Comparison of ENCODE assay signal across 2 cellular contexts in the genomic region with DNA sequence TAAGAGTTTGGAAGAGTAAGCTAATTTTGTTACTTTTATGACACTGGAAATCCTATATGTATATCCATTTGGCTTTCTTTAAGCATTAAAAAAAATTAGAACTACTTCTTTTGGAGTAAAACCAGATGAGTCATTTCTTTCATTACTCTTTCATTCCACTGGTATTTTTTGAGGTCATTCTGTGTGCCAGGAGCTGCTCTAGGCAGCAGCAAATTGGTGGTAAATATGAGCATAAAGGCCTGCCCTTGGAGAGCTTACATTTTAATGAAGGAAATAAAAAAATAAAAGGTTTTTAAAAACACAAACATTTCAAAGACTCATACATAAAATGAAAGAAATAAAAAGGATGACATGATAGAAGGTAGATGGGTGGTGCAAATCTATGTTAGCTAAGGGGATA.
TF ChIP-seq lines count a peak whose summit lies in the region.

No MANE protein-coding gene starts in this region.

TF ChIP-seq in endothelial cell of umbilical vein, 7 proteins besides CTCF, POLR2A, EP300 and RAD21:
- TF ChIP-seq, protein P1, sequence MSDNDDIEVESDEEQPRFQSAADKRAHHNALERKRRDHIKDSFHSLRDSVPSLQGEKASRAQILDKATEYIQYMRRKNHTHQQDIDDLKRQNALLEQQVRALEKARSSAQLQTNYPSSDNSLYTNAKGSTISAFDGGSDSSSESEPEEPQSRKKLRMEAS (IDR thresholded peaks at IDR 0.05; ENCODE audit: insufficient read depth, insufficient read length), result no peak
- TF ChIP-seq GATA2 (IDR thresholded peaks at IDR 0.05; ENCODE audit: insufficient read depth, insufficient read length, low read depth, low read length), result no peak
- TF ChIP-seq EZH2 (IDR thresholded peaks at IDR 0.05; ENCODE audit: borderline replicate concordance, low read depth, low read length, severe bottlenecking), result no peak
- peak; percentile 3 for TF ChIP-seq FOS (IDR thresholded peaks at IDR 0.05; ENCODE audit: borderline replicate concordance, insufficient read depth, low read length)
- TF ChIP-seq JUN (IDR thresholded peaks at IDR 0.05; ENCODE audit: borderline replicate concordance, insufficient read depth, insufficient read length, low read depth), result no peak
- no peak for TF ChIP-seq MYC (IDR thresholded peaks at IDR 0.05; ENCODE audit: low read depth, low read length)
- no peak for TF ChIP-seq POLR2AphosphoS5 (IDR thresholded peaks at IDR 0.05; ENCODE audit: insufficient read depth, low read depth, low read length)

TF ChIP-seq in HepG2, 621 proteins besides CTCF, POLR2A, EP300 and RAD21:
- no peak for TF ChIP-seq HNRNPL (IDR thresholded peaks at IDR 0.05; ENCODE audit: low read depth, low read length)
- no peak for TF ChIP-seq PCBP1 (IDR thresholded peaks at IDR 0.05; ENCODE audit: borderline replicate concordance, low read depth, low read length)
- TF ChIP-seq ZNF768 (CRISPR knock-in tag; IDR thresholded peaks at IDR 0.05), result no peak
- TF ChIP-seq ZNF841 (CRISPR knock-in tag; IDR thresholded peaks at IDR 0.05; ENCODE audit: borderline replicate concordance), result no peak
- TF ChIP-seq MLLT10 (CRISPR knock-in tag; IDR thresholded peaks at IDR 0.05), result no peak
- TF ChIP-seq, protein P2, sequence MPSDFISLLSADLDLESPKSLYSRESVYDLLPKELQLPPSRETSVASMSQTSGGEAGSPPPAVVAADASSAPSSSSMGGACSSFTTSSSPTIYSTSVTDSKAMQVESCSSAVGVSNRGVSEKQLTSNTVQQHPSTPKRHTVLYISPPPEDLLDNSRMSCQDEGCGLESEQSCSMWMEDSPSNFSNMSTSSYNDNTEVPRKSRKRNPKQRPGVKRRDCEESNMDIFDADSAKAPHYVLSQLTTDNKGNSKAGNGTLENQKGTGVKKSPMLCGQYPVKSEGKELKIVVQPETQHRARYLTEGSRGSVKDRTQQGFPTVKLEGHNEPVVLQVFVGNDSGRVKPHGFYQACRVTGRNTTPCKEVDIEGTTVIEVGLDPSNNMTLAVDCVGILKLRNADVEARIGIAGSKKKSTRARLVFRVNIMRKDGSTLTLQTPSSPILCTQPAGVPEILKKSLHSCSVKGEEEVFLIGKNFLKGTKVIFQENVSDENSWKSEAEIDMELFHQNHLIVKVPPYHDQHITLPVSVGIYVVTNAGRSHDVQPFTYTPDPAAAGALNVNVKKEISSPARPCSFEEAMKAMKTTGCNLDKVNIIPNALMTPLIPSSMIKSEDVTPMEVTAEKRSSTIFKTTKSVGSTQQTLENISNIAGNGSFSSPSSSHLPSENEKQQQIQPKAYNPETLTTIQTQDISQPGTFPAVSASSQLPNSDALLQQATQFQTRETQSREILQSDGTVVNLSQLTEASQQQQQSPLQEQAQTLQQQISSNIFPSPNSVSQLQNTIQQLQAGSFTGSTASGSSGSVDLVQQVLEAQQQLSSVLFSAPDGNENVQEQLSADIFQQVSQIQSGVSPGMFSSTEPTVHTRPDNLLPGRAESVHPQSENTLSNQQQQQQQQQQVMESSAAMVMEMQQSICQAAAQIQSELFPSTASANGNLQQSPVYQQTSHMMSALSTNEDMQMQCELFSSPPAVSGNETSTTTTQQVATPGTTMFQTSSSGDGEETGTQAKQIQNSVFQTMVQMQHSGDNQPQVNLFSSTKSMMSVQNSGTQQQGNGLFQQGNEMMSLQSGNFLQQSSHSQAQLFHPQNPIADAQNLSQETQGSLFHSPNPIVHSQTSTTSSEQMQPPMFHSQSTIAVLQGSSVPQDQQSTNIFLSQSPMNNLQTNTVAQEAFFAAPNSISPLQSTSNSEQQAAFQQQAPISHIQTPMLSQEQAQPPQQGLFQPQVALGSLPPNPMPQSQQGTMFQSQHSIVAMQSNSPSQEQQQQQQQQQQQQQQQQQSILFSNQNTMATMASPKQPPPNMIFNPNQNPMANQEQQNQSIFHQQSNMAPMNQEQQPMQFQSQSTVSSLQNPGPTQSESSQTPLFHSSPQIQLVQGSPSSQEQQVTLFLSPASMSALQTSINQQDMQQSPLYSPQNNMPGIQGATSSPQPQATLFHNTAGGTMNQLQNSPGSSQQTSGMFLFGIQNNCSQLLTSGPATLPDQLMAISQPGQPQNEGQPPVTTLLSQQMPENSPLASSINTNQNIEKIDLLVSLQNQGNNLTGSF (CRISPR knock-in tag; IDR thresholded peaks at IDR 0.05), result no peak
- TF ChIP-seq, protein P3, sequence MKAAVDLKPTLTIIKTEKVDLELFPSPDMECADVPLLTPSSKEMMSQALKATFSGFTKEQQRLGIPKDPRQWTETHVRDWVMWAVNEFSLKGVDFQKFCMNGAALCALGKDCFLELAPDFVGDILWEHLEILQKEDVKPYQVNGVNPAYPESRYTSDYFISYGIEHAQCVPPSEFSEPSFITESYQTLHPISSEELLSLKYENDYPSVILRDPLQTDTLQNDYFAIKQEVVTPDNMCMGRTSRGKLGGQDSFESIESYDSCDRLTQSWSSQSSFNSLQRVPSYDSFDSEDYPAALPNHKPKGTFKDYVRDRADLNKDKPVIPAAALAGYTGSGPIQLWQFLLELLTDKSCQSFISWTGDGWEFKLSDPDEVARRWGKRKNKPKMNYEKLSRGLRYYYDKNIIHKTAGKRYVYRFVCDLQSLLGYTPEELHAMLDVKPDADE (CRISPR knock-in tag; IDR thresholded peaks at IDR 0.05), result no peak
- no peak for TF ChIP-seq NFKB2 (CRISPR knock-in tag; IDR thresholded peaks at IDR 0.05; ENCODE audit: borderline replicate concordance)
- TF ChIP-seq TCF12 (IDR thresholded peaks at IDR 0.05), result no peak
- TF ChIP-seq TCF12 (CRISPR knock-in tag; IDR thresholded peaks at IDR 0.05), result no peak
- TF ChIP-seq NR3C1 (CRISPR knock-in tag; IDR thresholded peaks at IDR 0.05), result no peak
- TF ChIP-seq, protein P4, sequence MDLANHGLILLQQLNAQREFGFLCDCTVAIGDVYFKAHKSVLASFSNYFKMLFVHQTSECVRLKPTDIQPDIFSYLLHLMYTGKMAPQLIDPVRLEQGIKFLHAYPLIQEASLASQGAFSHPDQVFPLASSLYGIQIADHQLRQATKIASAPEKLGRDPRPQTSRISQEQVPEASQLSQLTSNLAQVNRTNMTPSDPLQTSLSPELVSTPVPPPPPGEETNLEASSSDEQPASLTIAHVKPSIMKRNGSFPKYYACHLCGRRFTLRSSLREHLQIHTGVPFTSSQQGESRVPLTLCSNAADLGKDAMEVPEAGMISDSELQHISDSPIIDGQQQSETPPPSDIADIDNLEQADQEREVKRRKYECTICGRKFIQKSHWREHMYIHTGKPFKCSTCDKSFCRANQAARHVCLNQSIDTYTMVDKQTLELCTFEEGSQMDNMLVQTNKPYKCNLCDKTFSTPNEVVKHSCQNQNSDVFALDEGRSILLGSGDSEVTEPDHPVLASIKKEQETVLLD (CRISPR knock-in tag; IDR thresholded peaks at IDR 0.05; ENCODE audit: low read depth), result no peak
- no peak for TF ChIP-seq RBM22 (optimal IDR thresholded peaks at IDR 0.05; ENCODE audit: low read length)
TF ChIP-seq in HepG2: peak in this region for 0.
